Comparison of ENCODE assay signal across 25 cellular contexts in genomic region chr14:103999795-104000440, GRCh38. TPM values are rescaled to one million over a fixed set of nuclear protein-coding genes. Genes with fewer than 3 reads are reported as not detected.
"Had no signal": no experiment of that assay in that cellular context is flagged by ENCODE, and none has a peak within 500 bp of the region (broad histone marks: within the 10 kb centered on the region; RNA-seq: fewer than 3 reads in every experiment).

No MANE protein-coding gene starts in this region.

- H3K27me3 ChIP-seq: MG63, SJSA1 had no signal

- H3K27ac ChIP-seq: SJSA1, SK-N-MC had no signal

- H3K4me3 ChIP-seq: MG63, SJSA1, SK-N-MC had no signal

- H3K36me3 ChIP-seq: MG63, SJSA1 had no signal

- DNase-seq: IMR-90, Karpas-422, KG1, MG63, NCI-H1092, NCI-H1105 treated with DMSO at 0.1 percent for 48 hours, NCI-H1417 treated with DMSO at 0.1 percent for 48 hours, NCI-H146, NCI-H1694 treated with DMSO at 0.1 percent for 48 hours, NCI-H1930, NCI-H2081, NCI-H2107, NCI-H226, NCI-H446, NCI-H510A, NCI-H524 treated with DMSO at 0.1 percent for 48 hours, NCI-H69, NCI-H774, Right ventricle myocardium superior, RPMI8226, SIG-M5 had no signal

- H3K9me3 ChIP-seq: MG63, SJSA1 had no signal

- ATAC-seq: HepG2 had no signal

- H3K4me1 ChIP-seq: SJSA1 had no signal

RNA-seq across cellular contexts. Expression of gene RD3L, which starts 57.6 kb away (rescaled TPM):
- total RNA-seq: HepG2, HT1080, IMR-90, SJSA1 had no signal
